In genomic region chr11:76671236-76671590, GRCh38 we compare ENCODE assay signal across 7 cellular contexts. TPM values are rescaled to one million over a fixed set of nuclear protein-coding genes. Genes with fewer than 3 reads are reported as not detected.
DNase-seq lines count a peak whose midpoint lies in the region; ATAC-seq, FAIRE-seq and TF ChIP-seq lines count a peak whose summit lies in the region.

No MANE protein-coding gene starts in this region.

- no peaks in the 10 kb centered on the region for H3K79me1 ChIP-seq in H9 (ENCODE audit: insufficient read depth, low read depth, low read length, poor library complexity, severe bottlenecking)

- no peak overlapping the region for H3K27ac ChIP-seq in H9 (ENCODE audit: insufficient read length, low read depth, low read length)

- no peak overlapping the region for H4K91ac ChIP-seq in H9 (ENCODE audit: insufficient read length, low read depth, low read length)

- FAIRE-seq in H54 (lab: Jason Lieb, UNC), result no peak

- no peaks in the 10 kb centered on the region for H3K23me2 ChIP-seq in H9 (ENCODE audit: insufficient read length, low read depth, low read length, poor library complexity, severe bottlenecking)

- peaks cover 40% of the 10 kb centered on the region for H3K27me3 Mint-ChIP-seq in H9 (ENCODE audit: low read depth)
- H3K27me3 Mint-ChIP-seq in activated T-helper 1 cell treated with anti-CD3 and anti-CD28 coated beads, Interleukin-12 subunit alpha, Interleukin-12 subunit beta, Interleukin-2, Interleukin-4 antibody, amounts not matched to agents 30 ng/mL and 10 ng/mL and 1 ng/mL, durations not matched to agents 14 hours and 24 hours and 36 hours (ENCODE audit: insufficient read depth), result peaks cover 15% of the 10 kb centered on the region

- no peak overlapping the region for H2BK20ac ChIP-seq in H9 (ENCODE audit: low read depth, low read length, poor library complexity, severe bottlenecking)

- no peak overlapping the region for H2BK12ac ChIP-seq in H9 (ENCODE audit: insufficient read length, low read depth, low read length)

- H2AFZ ChIP-seq in H9 (ENCODE audit: low read length), result no peak overlapping the region

- H3K56ac ChIP-seq in H9 (ENCODE audit: insufficient read length, low read depth, low read length), result no peak overlapping the region

- H2AK5ac ChIP-seq in H9 (ENCODE audit: insufficient read length, low read length), result no peak overlapping the region

- H3K4me1 Mint-ChIP-seq in H9, result peaks cover 11 to 32% of the 10 kb centered on the region in 2 experiments
- H3K4me1 Mint-ChIP-seq in activated T-helper 1 cell treated with anti-CD3 and anti-CD28 coated beads, Interleukin-12 subunit alpha, Interleukin-12 subunit beta, Interleukin-2, Interleukin-4 antibody, amounts not matched to agents 30 ng/mL and 10 ng/mL and 1 ng/mL, durations not matched to agents 14 hours and 24 hours and 36 hours (ENCODE audit: low read depth), result peaks cover 28% of the 10 kb centered on the region
- H3K4me1 Mint-ChIP-seq in stimulated activated effector memory CD8-positive, alpha-beta T cell treated with anti-CD3 and anti-CD28 coated beads, Interleukin-12 subunit alpha, Interleukin-12 subunit beta, amount 100 ng/mL, for 72 hours, result peaks cover 36% of the 10 kb centered on the region

- no peaks in the 10 kb centered on the region; a peak in 1 of 7 replicates for H3K36me3 Mint-ChIP-seq in H9 (ENCODE audit: insufficient read depth in 1 of 3, low read depth in 3 of 3)
- no peaks in the 10 kb centered on the region for H3K36me3 Mint-ChIP-seq in activated T-helper 1 cell treated with anti-CD3 and anti-CD28 coated beads, Interleukin-12 subunit alpha, Interleukin-12 subunit beta, Interleukin-2, Interleukin-4 antibody, amounts not matched to agents 30 ng/mL and 10 ng/mL and 1 ng/mL, durations not matched to agents 14 hours and 24 hours and 36 hours (ENCODE audit: low read depth)
- no peaks in the 10 kb centered on the region for H3K36me3 Mint-ChIP-seq in stimulated activated effector memory CD8-positive, alpha-beta T cell treated with anti-CD3 and anti-CD28 coated beads, Interleukin-12 subunit alpha, Interleukin-12 subunit beta, amount 100 ng/mL, for 72 hours

- H3K4ac ChIP-seq in H9 (ENCODE audit: low read depth, low read length), result no peak overlapping the region

- H3K14ac ChIP-seq in H9 (ENCODE audit: insufficient read depth, low read length), result peak overlapping the region; percentile 50; the same call in 1 of the 2 replicates

- no peaks in the 10 kb centered on the region for H3K9me3 Mint-ChIP-seq in H9
- no peaks in the 10 kb centered on the region for H3K9me3 Mint-ChIP-seq in activated T-helper 1 cell treated with anti-CD3 and anti-CD28 coated beads, Interleukin-12 subunit alpha, Interleukin-12 subunit beta, Interleukin-2, Interleukin-4 antibody, amounts not matched to agents 30 ng/mL and 10 ng/mL and 1 ng/mL, durations not matched to agents 14 hours and 24 hours and 36 hours
- H3K9me3 Mint-ChIP-seq in stimulated activated effector memory CD8-positive, alpha-beta T cell treated with anti-CD3 and anti-CD28 coated beads, Interleukin-12 subunit alpha, Interleukin-12 subunit beta, amount 100 ng/mL, for 72 hours, result no peaks in the 10 kb centered on the region

- no peak overlapping the region for H3K27ac Mint-ChIP-seq in H9
- no peak overlapping the region for H3K27ac Mint-ChIP-seq in activated T-helper 1 cell treated with anti-CD3 and anti-CD28 coated beads, Interleukin-12 subunit alpha, Interleukin-12 subunit beta, Interleukin-2, Interleukin-4 antibody, amounts not matched to agents 30 ng/mL and 10 ng/mL and 1 ng/mL, durations not matched to agents 14 hours and 24 hours and 36 hours
- no peak overlapping the region for H3K27ac Mint-ChIP-seq in stimulated activated effector memory CD8-positive, alpha-beta T cell treated with anti-CD3 and anti-CD28 coated beads, Interleukin-12 subunit alpha, Interleukin-12 subunit beta, amount 100 ng/mL, for 72 hours

- H3K4me3 Mint-ChIP-seq in H9, result peak overlapping the region; percentile 63 to 76
- H3K4me3 Mint-ChIP-seq in activated T-helper 1 cell treated with anti-CD3 and anti-CD28 coated beads, Interleukin-12 subunit alpha, Interleukin-12 subunit beta, Interleukin-2, Interleukin-4 antibody, amounts not matched to agents 30 ng/mL and 10 ng/mL and 1 ng/mL, durations not matched to agents 14 hours and 24 hours and 36 hours, result peak overlapping the region; percentile 48
- peak overlapping the region; percentile 67 for H3K4me3 Mint-ChIP-seq in stimulated activated effector memory CD8-positive, alpha-beta T cell treated with anti-CD3 and anti-CD28 coated beads, Interleukin-12 subunit alpha, Interleukin-12 subunit beta, amount 100 ng/mL, for 72 hours

- no peak for TF ChIP-seq POLR2A in H54 (IDR thresholded peaks at IDR 0.05; ENCODE audit: low read depth, low read length)

- H4K8ac ChIP-seq in H9 (replicated peaks; ENCODE audit: insufficient read length, low read depth, low read length), result no peak overlapping the region

- peaks cover 2% of the 10 kb centered on the region; the same call in 1 of the 2 replicates for H3K27me3 ChIP-seq in H9 (ENCODE audit: insufficient read depth, low read length)

- H3K23ac ChIP-seq in H9 (ENCODE audit: insufficient read length, low read depth, low read length), result no peak overlapping the region

- H3K79me2 ChIP-seq in H9 (ENCODE audit: insufficient read depth, low read length), result no peaks in the 10 kb centered on the region

- H3K18ac ChIP-seq in H9 (ENCODE audit: insufficient read length, low read depth, low read length), result no peak overlapping the region

- no peak overlapping the region for H3K9ac ChIP-seq in H9 (ENCODE audit: extremely low read depth, insufficient read length, low read length)

- no peak overlapping the region for H2BK5ac ChIP-seq in H9 (ENCODE audit: insufficient read length, low read length)

- intact Hi-C loops in activated T-helper 1 cell treated with anti-CD3 and anti-CD28 coated beads, Interleukin-12 subunit alpha, Interleukin-12 subunit beta, Interleukin-2, Interleukin-4 antibody, amounts not matched to agents 30 ng/mL and 10 ng/mL and 1 ng/mL, durations not matched to agents 14 hours and 24 hours and 36 hours (cut with micrococcal nuclease), result loop anchor here (2.0 to 5.0 kb wide), 2 partner anchors 84 to 289 kb away; partner anchors contain the start of genes GVQW3 and THAP12

- no peak overlapping the region for H4K5ac ChIP-seq in H9 (ENCODE audit: insufficient read length, low read depth, low read length)

- H3K4me1 ChIP-seq in H9 (ENCODE audit: insufficient read depth, low read length), result no peaks in the 10 kb centered on the region; the same call in 1 of the 2 replicates

- ATAC-seq in stimulated activated effector memory CD8-positive, alpha-beta T cell treated with anti-CD3 and anti-CD28 coated beads, Interleukin-12 subunit alpha, Interleukin-12 subunit beta, amount 100 ng/mL, for 72 hours, result no peak
- ATAC-seq in HG02642 (IDR thresholded peaks at IDR 0.05; ENCODE audit: poor library complexity, unreplicated experiment), result no peak

- peak overlapping the region; percentile 59 for H3K4me3 ChIP-seq in iPS-18c (ENCODE audit: insufficient read depth, low read depth, low read length)

- no peak for DNase-seq in H9
- no peak for DNase-seq in activated T-helper 1 cell treated with anti-CD3 and anti-CD28 coated beads, Interleukin-12 subunit alpha, Interleukin-12 subunit beta, Interleukin-2, Interleukin-4 antibody, amounts not matched to agents 30 ng/mL and 10 ng/mL and 1 ng/mL, durations not matched to agents 14 hours and 24 hours and 36 hours (ENCODE audit: low spot score)
- DNase-seq in stimulated activated effector memory CD8-positive, alpha-beta T cell treated with anti-CD3 and anti-CD28 coated beads, Interleukin-12 subunit alpha, Interleukin-12 subunit beta, amount 100 ng/mL, for 72 hours (ENCODE audit: low spot score in 2 of 2), result no peak
- no peak for DNase-seq in GM20000 (ENCODE audit: low spot score)
- DNase-seq in H54 (ENCODE audit: insufficient read length, low spot score), result no peak

- H4K20me1 ChIP-seq in H9 (ENCODE audit: control insufficient read depth, insufficient read depth, insufficient read length), result no peaks in the 10 kb centered on the region

- H3T11ph ChIP-seq in H9 (ENCODE audit: low read length), result no peak overlapping the region

- H2BK120ac ChIP-seq in H9 (ENCODE audit: low read depth, low read length, poor library complexity, severe bottlenecking), result no peak overlapping the region

- H3K9me3 ChIP-seq in H9 (ENCODE audit: control insufficient read depth, low read depth, low read length) (no peaks in the 10 kb centered on the region), iPS-18c (ENCODE audit: control insufficient read depth, insufficient read depth, low read length) (no peaks in the 10 kb centered on the region)

- peak overlapping the region; percentile 61 for H3K4me2 ChIP-seq in H9 (ENCODE audit: insufficient read depth, insufficient read length, low read length)

- WGBS in H9 (ENCODE audit: extremely low coverage, insufficient read length, low lambda C conversion rate), result no CpG with 5 or more reads among the region's 8 CpGs

- TF ChIP-seq CTCF in H9 (conservative IDR thresholded peaks at IDR 0.05), result no peak
- TF ChIP-seq CTCF in GM20000 (IDR thresholded peaks at IDR 0.05; ENCODE audit: extremely low read depth, missing control alignments), result no peak

- H2BK15ac ChIP-seq in H9 (ENCODE audit: low read depth, low read length), result no peak overlapping the region

RNA-seq across cellular contexts. Expression of gene LRRC32, which starts 0.7 kb away (rescaled TPM):
- 0.46 and 0.59 TPM in 2 replicates for total RNA-seq in H9 (2021)
- total RNA-seq in activated T-helper 1 cell treated with anti-CD3 and anti-CD28 coated beads, Interleukin-12 subunit alpha, Interleukin-12 subunit beta, Interleukin-2, Interleukin-4 antibody, amounts not matched to agents 30 ng/mL and 10 ng/mL and 1 ng/mL, durations not matched to agents 14 hours and 24 hours and 36 hours, result 5.5 and 5.7 TPM in 2 replicates
